In genomic region chr2:109168716-109169115, GRCh38 we compare ENCODE assay signal across 17 cellular contexts. TPM values are rescaled to one million over a fixed set of nuclear protein-coding genes. Genes with fewer than 3 reads are reported as not detected.
A peak's percentile ranks its signal among the peaks of the same experiment; 100 is the strongest.
DNase-seq lines count a peak whose midpoint lies in the region; ATAC-seq and TF ChIP-seq lines count a peak whose summit lies in the region.
"Had no signal": no experiment of that assay in that cellular context is flagged by ENCODE, and none has a peak within 500 bp of the region (broad histone marks: within the 10 kb centered on the region; RNA-seq: fewer than 3 reads in every experiment).

No MANE protein-coding gene starts in this region.

- peaks cover 2% of the 10 kb centered on the region for H3K36me3 Mint-ChIP-seq in activated naive CD8-positive, alpha-beta T cell treated with anti-CD3 and anti-CD28 coated beads, Interleukin-2, amount 10 ng/mL, durations not matched to agents 7 days and 5 days
- peaks cover under 1% of the 10 kb centered on the region for H3K36me3 Mint-ChIP-seq in activated naive CD8-positive, alpha-beta T cell treated with anti-CD3 and anti-CD28 coated beads, Interleukin-2, amount 50 U/mL, for 24 hours (ENCODE audit: low read depth)

- H3K27ac ChIP-seq in mesenchymal stem cell (ENCODE audit: low read length, poor library complexity, severe bottlenecking) (no peak overlapping the region), upper lobe of right lung (no peak overlapping the region), hepatocyte (no peak overlapping the region)

- H3K4me2 ChIP-seq in mesenchymal stem cell (ENCODE audit: low read length, poor library complexity, severe bottlenecking) (no peak overlapping the region), hepatocyte (no peak overlapping the region)

- no peak overlapping the region for H3K14ac ChIP-seq in mesenchymal stem cell (ENCODE audit: low read length in 2 of 2)

- H2BK5ac ChIP-seq in mesenchymal stem cell (ENCODE audit: low read depth, low read length, poor library complexity, severe bottlenecking): no peak overlapping the region

- no peak overlapping the region for H2AK5ac ChIP-seq in mesenchymal stem cell (ENCODE audit: low read length, severe bottlenecking)

- H3K9me3 Mint-ChIP-seq in activated naive CD8-positive, alpha-beta T cell treated with anti-CD3 and anti-CD28 coated beads, Interleukin-2, amount 10 ng/mL, durations not matched to agents 7 days and 5 days: peaks cover 3% of the 10 kb centered on the region
- H3K9me3 Mint-ChIP-seq in activated naive CD8-positive, alpha-beta T cell treated with anti-CD3 and anti-CD28 coated beads, Interleukin-2, amount 50 U/mL, for 24 hours: no peaks in the 10 kb centered on the region
- H3K9me3 Mint-ChIP-seq: HFFc6 had no signal

- H2BK15ac ChIP-seq in mesenchymal stem cell (ENCODE audit: low read depth, poor library complexity, severe bottlenecking): no peak overlapping the region

- no peaks in the 10 kb centered on the region for H3K9me2 ChIP-seq in hepatocyte (replicated peaks; ENCODE audit: insufficient read depth)

- H3K36me3 ChIP-seq in mesenchymal stem cell (ENCODE audit: control insufficient read depth in 1 of 2, insufficient read depth in 2 of 2, low read depth in 1 of 2, low read length in 2 of 2) (no peaks in the 10 kb centered on the region), upper lobe of right lung (no peaks in the 10 kb centered on the region), hepatocyte (replicated peaks; ENCODE audit: insufficient read depth, low read depth) (no peaks in the 10 kb centered on the region)

- H3K9me3 ChIP-seq in mesenchymal stem cell (ENCODE audit: control insufficient read depth, low read length) (no peaks in the 10 kb centered on the region), upper lobe of right lung (no peaks in the 10 kb centered on the region), hepatocyte (ENCODE audit: low read depth) (no peaks in the 10 kb centered on the region)

- no peak overlapping the region for H2BK120ac ChIP-seq in mesenchymal stem cell (ENCODE audit: low read depth, low read length)

- peaks cover 4% of the 10 kb centered on the region for H3K4me1 Mint-ChIP-seq in activated naive CD8-positive, alpha-beta T cell treated with anti-CD3 and anti-CD28 coated beads, Interleukin-2, amount 10 ng/mL, durations not matched to agents 7 days and 5 days
- H3K4me1 Mint-ChIP-seq in activated naive CD8-positive, alpha-beta T cell treated with anti-CD3 and anti-CD28 coated beads, Interleukin-2, amount 50 U/mL, for 24 hours: peaks cover 25% of the 10 kb centered on the region

- no peak overlapping the region for H3K9ac ChIP-seq in mesenchymal stem cell (ENCODE audit: low read length)

- peaks cover 28% of the 10 kb centered on the region for H3K79me1 ChIP-seq in mesenchymal stem cell (replicated peaks; ENCODE audit: low read length, poor library complexity, severe bottlenecking)

- H3K18ac ChIP-seq in mesenchymal stem cell (ENCODE audit: low read depth in 1 of 2, low read length in 2 of 2): peak overlapping the region; percentile 72 to 80

- H3K79me2 ChIP-seq in hepatocyte: no peaks in the 10 kb centered on the region

- 88% methylated on average over 2 of the region's 2 CpGs for WGBS in mesenchymal stem cell
- WGBS in hepatocyte (ENCODE audit: low lambda C conversion rate, missing lambda C conversion rate): 83% methylated on average over 2 of the region's 2 CpGs

- DNase-seq in activated naive CD8-positive, alpha-beta T cell treated with anti-CD3 and anti-CD28 coated beads, Interleukin-2, amount 10 ng/mL, durations not matched to agents 7 days and 5 days: no peak
- no peak for DNase-seq in activated naive CD8-positive, alpha-beta T cell treated with anti-CD3 and anti-CD28 coated beads, Interleukin-2, amount 50 U/mL, for 24 hours
- DNase-seq in amniotic epithelial cell (ENCODE audit: low read depth): peak; percentile 55
- no peak for DNase-seq in mesenchymal stem cell
- no peak for DNase-seq in upper lobe of right lung
- no peak for DNase-seq in DMS114 treated with DMSO at 0.1 percent for 48 hours (lab: John Stamatoyannopoulos, UW; ENCODE audit: unreplicated experiment)
- no peak for DNase-seq in hepatocyte (ENCODE audit: low spot score)
- DNase-seq: ACHN; C1 segment of cervical spinal cord; CD4-positive, alpha-beta memory T cell; DMS153; GF-D8; HCEC 1CT; HFFc6 had no signal

- TF ChIP-seq CTCF in upper lobe of right lung (IDR thresholded peaks at IDR 0.05) (no peak), hepatocyte (IDR thresholded peaks at IDR 0.05; ENCODE audit: poor library complexity) (no peak)

- peak overlapping the region; percentile 51 for H3K27ac Mint-ChIP-seq in activated naive CD8-positive, alpha-beta T cell treated with anti-CD3 and anti-CD28 coated beads, Interleukin-2, amount 10 ng/mL, durations not matched to agents 7 days and 5 days
- no peak overlapping the region for H3K27ac Mint-ChIP-seq in activated naive CD8-positive, alpha-beta T cell treated with anti-CD3 and anti-CD28 coated beads, Interleukin-2, amount 50 U/mL, for 24 hours
- H3K27ac Mint-ChIP-seq: B cell, HFFc6 had no signal

- H3K27me3 Mint-ChIP-seq in activated naive CD8-positive, alpha-beta T cell treated with anti-CD3 and anti-CD28 coated beads, Interleukin-2, amount 10 ng/mL, durations not matched to agents 7 days and 5 days: no peaks in the 10 kb centered on the region
- no peaks in the 10 kb centered on the region for H3K27me3 Mint-ChIP-seq in activated naive CD8-positive, alpha-beta T cell treated with anti-CD3 and anti-CD28 coated beads, Interleukin-2, amount 50 U/mL, for 24 hours

- no peak overlapping the region for H3K23ac ChIP-seq in mesenchymal stem cell (ENCODE audit: low read length in 2 of 2)

- no peak for ATAC-seq in activated naive CD8-positive, alpha-beta T cell treated with anti-CD3 and anti-CD28 coated beads, Interleukin-2, amount 10 ng/mL, durations not matched to agents 7 days and 5 days (ENCODE audit: low read depth)
- ATAC-seq in activated naive CD8-positive, alpha-beta T cell treated with anti-CD3 and anti-CD28 coated beads, Interleukin-2, amount 50 U/mL, for 24 hours: no peak
- ATAC-seq in upper lobe of right lung: peak; percentile 47
- no peak for ATAC-seq in HG02885 (IDR thresholded peaks at IDR 0.05; ENCODE audit: poor library complexity, unreplicated experiment)
- ATAC-seq: HepG2 had no signal

- no peak overlapping the region for H2AFZ ChIP-seq in mesenchymal stem cell (ENCODE audit: low read depth, low read length)
- no peak overlapping the region for H2AFZ ChIP-seq in hepatocyte

- peak overlapping the region in 1 of 2 experiments; percentile 85 for H2BK12ac ChIP-seq in mesenchymal stem cell (ENCODE audit: low read length in 2 of 2)

- H3K27me3 ChIP-seq in mesenchymal stem cell (ENCODE audit: control insufficient read depth in 1 of 2, insufficient read depth in 1 of 2, low read length in 2 of 2) (no peaks in the 10 kb centered on the region), upper lobe of right lung (no peaks in the 10 kb centered on the region), hepatocyte (no peaks in the 10 kb centered on the region)

- H4K20me1 ChIP-seq in hepatocyte (ENCODE audit: insufficient read depth, poor library complexity, severe bottlenecking): no peaks in the 10 kb centered on the region

- POLR2A ChIA-PET in activated naive CD8-positive, alpha-beta T cell treated with anti-CD3 and anti-CD28 coated beads, Interleukin-2, amount 10 ng/mL, durations not matched to agents 7 days and 5 days (lab: Charles Lee): no interaction called here

- H3K4me1 ChIP-seq in mesenchymal stem cell (ENCODE audit: control insufficient read depth, insufficient read depth, low read depth, low read length) (peaks cover 27% of the 10 kb centered on the region), upper lobe of right lung (peaks cover 52% of the 10 kb centered on the region), hepatocyte (ENCODE audit: insufficient read depth) (peaks cover 25% of the 10 kb centered on the region)

- H4K8ac ChIP-seq in mesenchymal stem cell (ENCODE audit: low read length): no peak overlapping the region

- H3K4ac ChIP-seq in mesenchymal stem cell (ENCODE audit: low read depth in 1 of 2, low read length in 2 of 2): peak overlapping the region in 1 of 2 experiments; percentile 2

- no peak overlapping the region for H3K4me3 Mint-ChIP-seq in activated naive CD8-positive, alpha-beta T cell treated with anti-CD3 and anti-CD28 coated beads, Interleukin-2, amount 10 ng/mL, durations not matched to agents 7 days and 5 days
- H3K4me3 Mint-ChIP-seq in activated naive CD8-positive, alpha-beta T cell treated with anti-CD3 and anti-CD28 coated beads, Interleukin-2, amount 50 U/mL, for 24 hours: no peak overlapping the region
- H3K4me3 Mint-ChIP-seq: B cell; CD4-positive, alpha-beta memory T cell; HFFc6 had no signal

- H4K91ac ChIP-seq in mesenchymal stem cell (ENCODE audit: low read length): peak overlapping the region; percentile 67

- intact Hi-C loops in upper lobe of right lung (cut with DNase I): no loop called here

- no peak overlapping the region for H3K4me3 ChIP-seq in mesenchymal stem cell (ENCODE audit: insufficient read depth in 1 of 2, low read depth in 1 of 2, low read length in 2 of 2)
- no peak overlapping the region for H3K4me3 ChIP-seq in upper lobe of right lung
- H3K4me3 ChIP-seq in hepatocyte: no peak overlapping the region

RNA-seq across cellular contexts. Expression of gene SH3RF3, which starts 39.7 kb away (rescaled TPM):
- total RNA-seq in activated naive CD8-positive, alpha-beta T cell treated with anti-CD3 and anti-CD28 coated beads, Interleukin-2, amount 10 ng/mL, durations not matched to agents 7 days and 5 days: under 1 TPM; 0.31 to 0.36 TPM
- polyA plus RNA-seq in mesenchymal stem cell (2013, experiment 1 of 2): 23.7 TPM
- 23.0 TPM for polyA plus RNA-seq in mesenchymal stem cell (2013, experiment 2 of 2)
- total RNA-seq in upper lobe of right lung (7.4 TPM), hepatocyte (1.9 and 2.1 TPM in 2 replicates)
- 1.1 and 1.9 TPM in 2 replicates for polyA plus RNA-seq in hepatocyte
- polyA plus RNA-seq: HepG2 had no signal
